8 cellular contexts compared by ENCODE assay signal in the genomic region with DNA sequence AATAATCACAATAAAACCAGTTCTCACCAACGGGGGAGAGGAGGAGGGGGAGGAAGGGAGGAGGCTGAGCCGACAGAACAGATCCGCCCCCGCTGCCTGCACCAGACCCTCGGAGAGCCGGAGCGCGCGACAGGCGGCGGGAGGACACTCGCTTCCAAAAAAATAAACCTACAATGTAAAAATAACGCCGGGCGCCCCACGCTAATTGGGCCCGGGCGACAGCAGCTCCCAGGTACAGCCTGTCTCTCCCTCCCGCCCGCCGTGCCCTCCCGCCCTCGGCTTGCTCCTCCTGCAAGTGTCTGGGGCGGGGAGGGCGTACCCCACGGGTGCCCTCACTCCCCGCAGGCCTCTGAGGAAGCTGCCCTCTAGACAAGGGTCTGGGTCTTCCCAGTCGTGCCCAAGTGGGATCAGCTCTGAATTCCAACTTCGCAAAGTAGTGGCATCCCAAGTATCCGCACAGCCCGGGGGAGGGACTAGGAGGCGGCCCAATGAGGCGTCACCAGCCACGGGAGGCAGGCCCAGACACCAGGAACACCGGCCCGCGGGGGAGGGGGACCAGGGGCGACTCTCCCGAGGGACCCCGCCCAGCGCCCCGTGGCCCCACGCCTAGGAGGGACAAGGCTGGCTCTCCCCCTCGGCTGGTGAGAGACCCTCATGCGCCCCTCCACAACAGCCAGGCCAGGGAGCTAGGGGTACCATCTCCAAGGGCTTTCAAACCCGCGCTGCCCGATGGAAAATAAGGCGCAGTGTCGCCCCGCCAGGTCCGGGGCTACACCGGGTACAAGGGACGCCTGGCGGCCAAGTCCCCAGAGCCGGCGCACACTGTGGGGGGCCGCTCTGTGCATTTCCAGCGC. TPM values are rescaled to one million over a fixed set of nuclear protein-coding genes. Genes with fewer than 3 reads are reported as not detected.
DNase-seq lines count a peak whose midpoint lies in the region; ATAC-seq and TF ChIP-seq lines count a peak whose summit lies in the region.

No MANE protein-coding gene starts in this region.

- peak overlapping the region; percentile 98 for H3K4me3 ChIP-seq in coronary artery

- TF ChIP-seq CTCF in coronary artery (IDR thresholded peaks at IDR 0.05) = no peak

- peak; percentile 34 for ATAC-seq in HG03025 (IDR thresholded peaks at IDR 0.05; ENCODE audit: low FRiP score, unreplicated experiment)
- peak; percentile 81 for ATAC-seq in left colon

- DNase-seq in SKM-1 treated with dmso at 0.1 percent for 144 hours (lab: John Stamatoyannopoulos, UW; ENCODE audit: unreplicated experiment) (peak; percentile 27), SKM-1 (lab: John Stamatoyannopoulos, UW; ENCODE audit: unreplicated experiment) (no peak), NCI-H2227 (lab: John Stamatoyannopoulos, UW; ENCODE audit: unreplicated experiment) (peak; percentile 69), coronary artery (ENCODE audit: low spot score) (peak; percentile 94), left colon (peak; percentile 91 to 93)
- DNase-seq in activated CD4-positive, alpha-beta T cell treated with anti-CD3 and anti-CD28 coated beads for 4 hours = peak; percentile 67 to 70
- peak in 3 of 4 experiments; percentile 37 to 64 (median 43) for DNase-seq in stimulated activated CD4-positive, alpha-beta T cell treated with anti-CD3 and anti-CD28 coated beads, Interleukin-1b, Interleukin-23, amount 100 ng/mL, for 24 hours (ENCODE audit: low read depth in 4 of 4, low spot score in 1 of 4)

- intact Hi-C loops in left colon (cut with DNase I, micrococcal nuclease) = loop anchor here in 1 of 2 donors (5.0 to 10.0 kb wide), 3 partner anchors 52 to 192 kb away; no protein-coding TSS in a partner anchor

- peak overlapping the region; percentile 99 for H3K27ac ChIP-seq in coronary artery

RNA-seq across cellular contexts. Expression of a gene that starts 1.0 kb away (rescaled TPM):
- total RNA-seq in left colon = 100 to 1,000 TPM; 134 to 153 TPM
